1 cellular context compared by ENCODE assay signal in genomic region chr2:231034291-231034882, GRCh38.
TF ChIP-seq lines count a peak whose summit lies in the region.

No MANE protein-coding gene starts in this region.

TF ChIP-seq in HepG2, 621 proteins besides CTCF, POLR2A, EP300 and RAD21 (continued from another document and continues in another):
- TF ChIP-seq E2F1 (CRISPR knock-in tag; IDR thresholded peaks at IDR 0.05) (no peak), ZNF773 (CRISPR knock-in tag; IDR thresholded peaks at IDR 0.05; ENCODE audit: borderline replicate concordance) (no peak), BRCA1 (CRISPR knock-in tag; IDR thresholded peaks at IDR 0.05) (no peak), NFKBIZ (CRISPR knock-in tag; IDR thresholded peaks at IDR 0.05) (no peak), ZNF205 (CRISPR knock-in tag; IDR thresholded peaks at IDR 0.05) (no peak), SAP130 (CRISPR knock-in tag; IDR thresholded peaks at IDR 0.05; ENCODE audit: low read depth) (peak; percentile 9; the same call in 1 of the 2 replicates), ZKSCAN5 (CRISPR knock-in tag; IDR thresholded peaks at IDR 0.05) (no peak), WIZ (CRISPR knock-in tag; IDR thresholded peaks at IDR 0.05) (no peak), IKZF4 (CRISPR knock-in tag; IDR thresholded peaks at IDR 0.05; ENCODE audit: borderline replicate concordance, low read depth, not compliant biosample characterization) (no peak), HOMEZ (CRISPR knock-in tag; IDR thresholded peaks at IDR 0.05; ENCODE audit: low read depth) (peak; percentile 80), GTF3A (CRISPR knock-in tag; conservative IDR thresholded peaks at IDR 0.05) (no peak), MYC (CRISPR knock-in tag; IDR thresholded peaks at IDR 0.05; ENCODE audit: borderline replicate concordance) (no peak), ZBTB44 (CRISPR knock-in tag; IDR thresholded peaks at IDR 0.05) (no peak), ZC3H13 (CRISPR knock-in tag; IDR thresholded peaks at IDR 0.05) (no peak), MAFK (conservative IDR thresholded peaks at IDR 0.05 in 1 of 2, IDR thresholded peaks at IDR 0.05 in 1 of 2; ENCODE audit: low read length in 2 of 2) (no peak), HMG20A (CRISPR knock-in tag; IDR thresholded peaks at IDR 0.05; ENCODE audit: borderline replicate concordance) (peak; percentile 16; the same call in 1 of the 2 replicates), ZNF280B (CRISPR knock-in tag; IDR thresholded peaks at IDR 0.05; ENCODE audit: borderline replicate concordance) (no peak), HINFP (CRISPR knock-in tag; IDR thresholded peaks at IDR 0.05; ENCODE audit: low read depth) (no peak), E2F5 (CRISPR knock-in tag; conservative IDR thresholded peaks at IDR 0.05) (no peak), ESRRA (CRISPR knock-in tag; IDR thresholded peaks at IDR 0.05; ENCODE audit: low read depth) (no peak), KAT8 (CRISPR knock-in tag; IDR thresholded peaks at IDR 0.05) (no peak), ZNF503 (CRISPR knock-in tag; IDR thresholded peaks at IDR 0.05) (peak; percentile 28; the same call in 1 of the 2 replicates), ZNF451 (CRISPR knock-in tag; IDR thresholded peaks at IDR 0.05) (no peak), ZNF10 (CRISPR knock-in tag; IDR thresholded peaks at IDR 0.05; ENCODE audit: borderline replicate concordance, low read depth) (no peak), FOXA1 (IDR thresholded peaks at IDR 0.05) (0 out of 2 replicates have a peak, but pooled peaks have one; percentile 7), FOXA1 (CRISPR knock-in tag; IDR thresholded peaks at IDR 0.05) (0 out of 2 replicates have a peak, but pooled peaks have one; percentile 50), U2AF1 (optimal IDR thresholded peaks at IDR 0.05; ENCODE audit: low read depth, low read length) (no peak), HNRNPL (IDR thresholded peaks at IDR 0.05; ENCODE audit: low read depth, low read length) (no peak), PHB2 (IDR thresholded peaks at IDR 0.05; ENCODE audit: partially characterized antibody) (no peak), ZBTB20 (CRISPR knock-in tag; IDR thresholded peaks at IDR 0.05; ENCODE audit: borderline replicate concordance, low read depth) (peak; percentile 49; the same call in 1 of the 2 replicates), ZNF383 (CRISPR knock-in tag; IDR thresholded peaks at IDR 0.05; ENCODE audit: borderline replicate concordance) (no peak), ZSCAN20 (CRISPR knock-in tag; IDR thresholded peaks at IDR 0.05; ENCODE audit: borderline replicate concordance) (no peak)
- TF ChIP-seq, protein P1, sequence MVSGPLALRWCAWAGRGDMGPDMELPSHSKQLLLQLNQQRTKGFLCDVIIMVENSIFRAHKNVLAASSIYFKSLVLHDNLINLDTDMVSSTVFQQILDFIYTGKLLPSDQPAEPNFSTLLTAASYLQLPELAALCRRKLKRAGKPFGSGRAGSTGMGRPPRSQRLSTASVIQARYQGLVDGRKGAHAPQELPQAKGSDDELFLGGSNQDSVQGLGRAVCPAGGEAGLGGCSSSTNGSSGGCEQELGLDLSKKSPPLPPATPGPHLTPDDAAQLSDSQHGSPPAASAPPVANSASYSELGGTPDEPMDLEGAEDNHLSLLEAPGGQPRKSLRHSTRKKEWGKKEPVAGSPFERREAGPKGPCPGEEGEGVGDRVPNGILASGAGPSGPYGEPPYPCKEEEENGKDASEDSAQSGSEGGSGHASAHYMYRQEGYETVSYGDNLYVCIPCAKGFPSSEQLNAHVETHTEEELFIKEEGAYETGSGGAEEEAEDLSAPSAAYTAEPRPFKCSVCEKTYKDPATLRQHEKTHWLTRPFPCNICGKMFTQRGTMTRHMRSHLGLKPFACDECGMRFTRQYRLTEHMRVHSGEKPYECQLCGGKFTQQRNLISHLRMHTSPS (CRISPR knock-in tag; IDR thresholded peaks at IDR 0.05; ENCODE audit: low read depth) = peak; percentile 20; the same call in 1 of the 2 replicates
- TF ChIP-seq, protein P2, sequence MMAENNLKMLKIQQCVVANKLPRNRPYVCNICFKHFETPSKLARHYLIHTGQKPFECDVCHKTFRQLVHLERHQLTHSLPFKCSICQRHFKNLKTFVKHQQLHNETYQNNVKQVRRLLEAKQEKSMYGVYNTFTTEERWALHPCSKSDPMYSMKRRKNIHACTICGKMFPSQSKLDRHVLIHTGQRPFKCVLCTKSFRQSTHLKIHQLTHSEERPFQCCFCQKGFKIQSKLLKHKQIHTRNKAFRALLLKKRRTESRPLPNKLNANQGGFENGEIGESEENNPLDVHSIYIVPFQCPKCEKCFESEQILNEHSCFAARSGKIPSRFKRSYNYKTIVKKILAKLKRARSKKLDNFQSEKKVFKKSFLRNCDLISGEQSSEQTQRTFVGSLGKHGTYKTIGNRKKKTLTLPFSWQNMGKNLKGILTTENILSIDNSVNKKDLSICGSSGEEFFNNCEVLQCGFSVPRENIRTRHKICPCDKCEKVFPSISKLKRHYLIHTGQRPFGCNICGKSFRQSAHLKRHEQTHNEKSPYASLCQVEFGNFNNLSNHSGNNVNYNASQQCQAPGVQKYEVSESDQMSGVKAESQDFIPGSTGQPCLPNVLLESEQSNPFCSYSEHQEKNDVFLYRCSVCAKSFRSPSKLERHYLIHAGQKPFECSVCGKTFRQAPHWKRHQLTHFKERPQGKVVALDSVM (CRISPR knock-in tag; IDR thresholded peaks at IDR 0.05) = no peak
- TF ChIP-seq, protein P3, sequence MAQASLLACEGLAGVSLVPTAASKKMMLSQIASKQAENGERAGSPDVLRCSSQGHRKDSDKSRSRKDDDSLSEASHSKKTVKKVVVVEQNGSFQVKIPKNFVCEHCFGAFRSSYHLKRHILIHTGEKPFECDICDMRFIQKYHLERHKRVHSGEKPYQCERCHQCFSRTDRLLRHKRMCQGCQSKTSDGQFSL (CRISPR knock-in tag; IDR thresholded peaks at IDR 0.05) = no peak
- TF ChIP-seq, protein P4, sequence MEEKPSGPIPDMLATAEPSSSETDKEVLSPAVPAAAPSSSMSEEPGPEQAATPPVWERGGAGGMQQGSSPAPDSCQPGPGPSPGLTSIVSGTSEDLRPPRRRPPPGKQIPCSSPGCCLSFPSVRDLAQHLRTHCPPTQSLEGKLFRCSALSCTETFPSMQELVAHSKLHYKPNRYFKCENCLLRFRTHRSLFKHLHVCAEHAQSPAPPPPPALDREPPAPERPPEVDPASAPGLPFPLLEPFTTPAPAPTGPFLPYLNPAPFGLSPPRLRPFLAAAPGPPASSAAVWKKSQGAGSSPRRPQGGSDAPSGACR (CRISPR knock-in tag; IDR thresholded peaks at IDR 0.05) = no peak
- TF ChIP-seq, protein P5, sequence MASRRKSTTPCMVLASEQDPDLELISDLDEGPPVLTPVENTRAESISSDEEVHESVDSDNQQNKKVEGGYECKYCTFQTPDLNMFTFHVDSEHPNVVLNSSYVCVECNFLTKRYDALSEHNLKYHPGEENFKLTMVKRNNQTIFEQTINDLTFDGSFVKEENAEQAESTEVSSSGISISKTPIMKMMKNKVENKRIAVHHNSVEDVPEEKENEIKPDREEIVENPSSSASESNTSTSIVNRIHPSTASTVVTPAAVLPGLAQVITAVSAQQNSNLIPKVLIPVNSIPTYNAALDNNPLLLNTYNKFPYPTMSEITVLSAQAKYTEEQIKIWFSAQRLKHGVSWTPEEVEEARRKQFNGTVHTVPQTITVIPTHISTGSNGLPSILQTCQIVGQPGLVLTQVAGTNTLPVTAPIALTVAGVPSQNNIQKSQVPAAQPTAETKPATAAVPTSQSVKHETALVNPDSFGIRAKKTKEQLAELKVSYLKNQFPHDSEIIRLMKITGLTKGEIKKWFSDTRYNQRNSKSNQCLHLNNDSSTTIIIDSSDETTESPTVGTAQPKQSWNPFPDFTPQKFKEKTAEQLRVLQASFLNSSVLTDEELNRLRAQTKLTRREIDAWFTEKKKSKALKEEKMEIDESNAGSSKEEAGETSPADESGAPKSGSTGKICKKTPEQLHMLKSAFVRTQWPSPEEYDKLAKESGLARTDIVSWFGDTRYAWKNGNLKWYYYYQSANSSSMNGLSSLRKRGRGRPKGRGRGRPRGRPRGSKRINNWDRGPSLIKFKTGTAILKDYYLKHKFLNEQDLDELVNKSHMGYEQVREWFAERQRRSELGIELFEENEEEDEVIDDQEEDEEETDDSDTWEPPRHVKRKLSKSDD (CRISPR knock-in tag; IDR thresholded peaks at IDR 0.05; ENCODE audit: low read depth) = no peak
- TF ChIP-seq, protein P6, sequence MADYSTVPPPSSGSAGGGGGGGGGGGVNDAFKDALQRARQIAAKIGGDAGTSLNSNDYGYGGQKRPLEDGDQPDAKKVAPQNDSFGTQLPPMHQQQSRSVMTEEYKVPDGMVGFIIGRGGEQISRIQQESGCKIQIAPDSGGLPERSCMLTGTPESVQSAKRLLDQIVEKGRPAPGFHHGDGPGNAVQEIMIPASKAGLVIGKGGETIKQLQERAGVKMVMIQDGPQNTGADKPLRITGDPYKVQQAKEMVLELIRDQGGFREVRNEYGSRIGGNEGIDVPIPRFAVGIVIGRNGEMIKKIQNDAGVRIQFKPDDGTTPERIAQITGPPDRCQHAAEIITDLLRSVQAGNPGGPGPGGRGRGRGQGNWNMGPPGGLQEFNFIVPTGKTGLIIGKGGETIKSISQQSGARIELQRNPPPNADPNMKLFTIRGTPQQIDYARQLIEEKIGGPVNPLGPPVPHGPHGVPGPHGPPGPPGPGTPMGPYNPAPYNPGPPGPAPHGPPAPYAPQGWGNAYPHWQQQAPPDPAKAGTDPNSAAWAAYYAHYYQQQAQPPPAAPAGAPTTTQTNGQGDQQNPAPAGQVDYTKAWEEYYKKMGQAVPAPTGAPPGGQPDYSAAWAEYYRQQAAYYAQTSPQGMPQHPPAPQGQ (CRISPR knock-in tag; IDR thresholded peaks at IDR 0.05; ENCODE audit: borderline replicate concordance) = no peak
